In genomic region chr1:235648407-235648907, GRCh38 we compare ENCODE assay signal across 8 cellular contexts. TPM values are rescaled to one million over a fixed set of nuclear protein-coding genes. Genes with fewer than 3 reads are reported as not detected.
A peak's percentile ranks its signal among the peaks of the same experiment; 100 is the strongest.
DNase-seq lines count a peak whose midpoint lies in the region; ATAC-seq and TF ChIP-seq lines count a peak whose summit lies in the region.

No MANE protein-coding gene starts in this region.

- no peak overlapping the region for H3K27ac ChIP-seq in CD8-positive, alpha-beta T cell (ENCODE audit: low read depth, low read length)
- no peak overlapping the region for H3K27ac ChIP-seq in KMS-11
- H3K27ac ChIP-seq in transverse colon, result peak overlapping the region in 2 of 4 donors; percentile 40 to 72

- no peaks in the 10 kb centered on the region for H4K20me1 ChIP-seq in KMS-11 (ENCODE audit: insufficient read depth)

- intact Hi-C loops in CD8-positive, alpha-beta T cell (cut with DNase I, micrococcal nuclease), result loop anchor here in 1 of 2 experiments (5.0 to 10.0 kb wide), 2 partner anchors 216 to 494 kb away; partner anchors contain the start of genes GPR137B and LYST
- intact Hi-C loops in activated T-helper 2 cell treated with anti-CD3 and anti-CD28 coated beads, Interferon-gamma antibody, Interleukin-2, Interleukin-4, amounts not matched to agents 10 μg/mL and 5 μg/mL and 100 μg/mL, durations not matched to agents 14 hours and 24 hours and 36 hours (cut with micrococcal nuclease), result loop anchor here (10.0 kb wide), 1 partner anchor 484 kb away; the partner anchor contains the start of gene RBM34
- intact Hi-C loops in left colon (cut with DNase I, micrococcal nuclease) (no loop called here), transverse colon (cut with DNase I; ENCODE audit: low total_unique reads) (no loop called here)

- H3K4me1 Mint-ChIP-seq in CD8-positive, alpha-beta T cell (ENCODE audit: low read depth), result peaks cover 14% of the 10 kb centered on the region
- peaks cover 55% of the 10 kb centered on the region for H3K4me1 Mint-ChIP-seq in activated T-helper 2 cell treated with anti-CD3 and anti-CD28 coated beads, Interferon-gamma antibody, Interleukin-2, Interleukin-4, amounts not matched to agents 10 μg/mL and 5 μg/mL and 100 μg/mL, durations not matched to agents 14 hours and 24 hours and 36 hours (ENCODE audit: low read depth)

- H3K9ac ChIP-seq in KMS-11, result no peak overlapping the region

- in situ Hi-C loops in transverse colon (cut with MboI; ENCODE audit: low pct_ligation_motif_present in 1 of 4, low pct_unique_long_range_greater_than_20kb in 1 of 4, low sequenced_read_pairs in 3 of 4), result no loop called here

- H3K36me3 Mint-ChIP-seq in CD8-positive, alpha-beta T cell, result no peaks in the 10 kb centered on the region
- H3K36me3 Mint-ChIP-seq in activated T-helper 2 cell treated with anti-CD3 and anti-CD28 coated beads, Interferon-gamma antibody, Interleukin-2, Interleukin-4, amounts not matched to agents 10 μg/mL and 5 μg/mL and 100 μg/mL, durations not matched to agents 14 hours and 24 hours and 36 hours (ENCODE audit: low read depth), result peaks cover 53% of the 10 kb centered on the region

- no peaks in the 10 kb centered on the region for H3K79me2 ChIP-seq in KMS-11 (ENCODE audit: insufficient read depth, low read depth)

- 0 to 10% methylated on average over 2 to 31 of the region's 31 CpGs for WGBS in transverse colon (ENCODE audit: low coverage in 1 of 2), 2 donors

- no peak for TF ChIP-seq CTCF in CD8-positive, alpha-beta T cell (IDR thresholded peaks at IDR 0.05)
- TF ChIP-seq CTCF in KMS-11 (conservative IDR thresholded peaks at IDR 0.05; ENCODE audit: low read depth, low read length), result no peak
- no peak for TF ChIP-seq CTCF in transverse colon (IDR thresholded peaks at IDR 0.05)

- peak overlapping the region; percentile 80; the same call in 1 of the 2 replicates for H2AFZ ChIP-seq in KMS-11 (ENCODE audit: low read depth)

- H3K4me1 ChIP-seq in CD8-positive, alpha-beta T cell (ENCODE audit: insufficient read depth, low read length), result peaks cover 19% of the 10 kb centered on the region
- H3K4me1 ChIP-seq in KMS-11 (ENCODE audit: low read depth, poor library complexity, severe bottlenecking) (peaks cover 2% of the 10 kb centered on the region), transverse colon (peaks cover 3 to 33% (median 27%) of the 10 kb centered on the region in 4 donors)

- no peak for TF ChIP-seq EP300 in transverse colon (IDR thresholded peaks at IDR 0.05; ENCODE audit: low read depth)

- peaks cover 10% of the 10 kb centered on the region for H3K27me3 ChIP-seq in CD8-positive, alpha-beta T cell (ENCODE audit: insufficient read depth, low read length)
- H3K27me3 ChIP-seq in KMS-11 (ENCODE audit: insufficient read depth, low read depth) (no peaks in the 10 kb centered on the region), transverse colon (peaks cover 77% of the 10 kb centered on the region)

- H3K9me3 ChIP-seq in CD8-positive, alpha-beta T cell (ENCODE audit: low read length), result no peaks in the 10 kb centered on the region
- no peaks in the 10 kb centered on the region for H3K9me3 ChIP-seq in transverse colon

- peaks cover 6% of the 10 kb centered on the region for H3K9me3 Mint-ChIP-seq in CD8-positive, alpha-beta T cell
- no peaks in the 10 kb centered on the region for H3K9me3 Mint-ChIP-seq in activated T-helper 2 cell treated with anti-CD3 and anti-CD28 coated beads, Interferon-gamma antibody, Interleukin-2, Interleukin-4, amounts not matched to agents 10 μg/mL and 5 μg/mL and 100 μg/mL, durations not matched to agents 14 hours and 24 hours and 36 hours

- ATAC-seq in CD8-positive, alpha-beta T cell, result no peak
- peak; percentile 76 for ATAC-seq in left colon
- ATAC-seq in HG03342 (IDR thresholded peaks at IDR 0.05; ENCODE audit: unreplicated experiment), result no peak
- no peak for ATAC-seq in HG02610 (IDR thresholded peaks at IDR 0.05; ENCODE audit: unreplicated experiment)
- no peak for ATAC-seq in HG03354 (IDR thresholded peaks at IDR 0.05; ENCODE audit: poor library complexity, severe bottlenecking, unreplicated experiment)

- CTCF ChIA-PET in CD8-positive, alpha-beta T cell (lab: Charles Lee), result no interaction called here

- H3K4me3 Mint-ChIP-seq in CD8-positive, alpha-beta T cell, result peak overlapping the region; percentile 85
- peak overlapping the region; percentile 93 for H3K4me3 Mint-ChIP-seq in activated T-helper 2 cell treated with anti-CD3 and anti-CD28 coated beads, Interferon-gamma antibody, Interleukin-2, Interleukin-4, amounts not matched to agents 10 μg/mL and 5 μg/mL and 100 μg/mL, durations not matched to agents 14 hours and 24 hours and 36 hours (ENCODE audit: low read depth)

- H3K4me2 ChIP-seq in KMS-11, result peak overlapping the region; percentile 88; the same call in 1 of the 2 replicates

- TF ChIP-seq POLR2A in transverse colon (IDR thresholded peaks at IDR 0.05), result no peak

- H3K36me3 ChIP-seq in CD8-positive, alpha-beta T cell (ENCODE audit: insufficient read depth, low read length), result no peaks in the 10 kb centered on the region
- H3K36me3 ChIP-seq in KMS-11 (ENCODE audit: insufficient read depth) (no peaks in the 10 kb centered on the region), transverse colon (no peaks in the 10 kb centered on the region)

- POLR2A ChIA-PET in CD8-positive, alpha-beta T cell (lab: Charles Lee), result no interaction called here

- DNase-seq in CD8-positive, alpha-beta T cell, result no peak
- no peak for DNase-seq in activated T-helper 2 cell treated with anti-CD3 and anti-CD28 coated beads, Interferon-gamma antibody, Interleukin-2, Interleukin-4, amounts not matched to agents 10 μg/mL and 5 μg/mL and 100 μg/mL, durations not matched to agents 14 hours and 24 hours and 36 hours (ENCODE audit: low spot score)
- DNase-seq in left colon, result peak in 1 of 2 donors; percentile 70
- peak; percentile 64 for DNase-seq in transverse colon

- no peak overlapping the region for H3K27ac Mint-ChIP-seq in CD8-positive, alpha-beta T cell
- H3K27ac Mint-ChIP-seq in activated T-helper 2 cell treated with anti-CD3 and anti-CD28 coated beads, Interferon-gamma antibody, Interleukin-2, Interleukin-4, amounts not matched to agents 10 μg/mL and 5 μg/mL and 100 μg/mL, durations not matched to agents 14 hours and 24 hours and 36 hours, result peak overlapping the region; percentile 92

- H3K4me3 ChIP-seq in CD8-positive, alpha-beta T cell (ENCODE audit: low read depth, low read length), result peak overlapping the region; percentile 35
- peak overlapping the region; percentile 78 for H3K4me3 ChIP-seq in KMS-11 (IDR thresholded peaks at IDR 0.05; ENCODE audit: insufficient read depth, low read depth, low read length)
- peak overlapping the region in 3 of 4 donors; percentile 44 to 59 (median 53) for H3K4me3 ChIP-seq in transverse colon

- peaks cover 55% of the 10 kb centered on the region for H3K27me3 Mint-ChIP-seq in CD8-positive, alpha-beta T cell (ENCODE audit: low read depth)
- H3K27me3 Mint-ChIP-seq in activated T-helper 2 cell treated with anti-CD3 and anti-CD28 coated beads, Interferon-gamma antibody, Interleukin-2, Interleukin-4, amounts not matched to agents 10 μg/mL and 5 μg/mL and 100 μg/mL, durations not matched to agents 14 hours and 24 hours and 36 hours (ENCODE audit: low read depth), result peaks cover 43% of the 10 kb centered on the region

RNA-seq across cellular contexts. Expression of gene GNG4, which starts 1.1 kb away (rescaled TPM):
- total RNA-seq in CD8-positive, alpha-beta T cell, result under 1 TPM in 1 of 2 experiments, not detected in 1; 0.08 TPM
- total RNA-seq in activated T-helper 2 cell treated with anti-CD3 and anti-CD28 coated beads, Interferon-gamma antibody, Interleukin-2, Interleukin-4, amounts not matched to agents 10 μg/mL and 5 μg/mL and 100 μg/mL, durations not matched to agents 14 hours and 24 hours and 36 hours, result 167 and 170 TPM in 2 replicates
- total RNA-seq in left colon (1 to 10 TPM; 4.4 to 5.0 TPM), transverse colon (1 to 10 TPM in 3 of 4 donors, under 1 TPM in 1; 0.37 to 6.8 (median 5.5) TPM)

Comparison
In these comparisons a context has a peak if more than half of its experiments do, and no peak if none do; other contexts are left out.
1. RNA of gene GNG4, which starts 1.1 kb away (total RNA-seq): 167 to 170 TPM in activated T-helper 2 cell treated with anti-CD3 and anti-CD28 coated beads, Interferon-gamma antibody, Interleukin-2, Interleukin-4, amounts not matched to agents 10 μg/mL and 5 μg/mL and 100 μg/mL, durations not matched to agents 14 hours and 24 hours and 36 hours; 0.37 to 6.8 TPM in transverse colon, 4.4 to 5.0 TPM in left colon and 0.08 TPM in CD8-positive, alpha-beta T cell; every median in the first group is over 10 times any median in the second.
2. Peak in every context shown above with its lines, with median percentiles within 50 percentile points of each other: H3K4me3 ChIP-seq.